ENCODE assay signal across 1 cellular context in the genomic region with DNA sequence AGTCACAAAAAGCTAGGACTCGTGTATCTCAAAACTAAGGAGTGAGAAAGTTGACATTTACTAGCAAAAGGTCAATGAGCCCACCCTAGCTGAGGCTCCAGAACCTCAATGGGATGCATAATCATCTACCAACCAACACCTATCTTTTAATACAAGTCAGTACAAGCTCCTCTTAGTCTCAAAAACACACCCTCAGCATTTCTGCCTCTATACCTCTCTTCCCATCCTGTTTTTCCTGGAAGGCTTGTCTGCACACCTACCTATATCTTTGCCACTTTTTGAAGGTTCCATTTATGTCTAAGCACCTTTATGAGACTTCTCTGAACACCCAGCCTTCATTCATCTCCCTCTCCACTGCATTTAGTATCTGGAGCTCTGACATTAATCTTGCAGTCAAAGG.
TF ChIP-seq lines count a peak whose summit lies in the region.

No MANE protein-coding gene starts in this region.

TF ChIP-seq in A549, 52 proteins besides CTCF, POLR2A, EP300 and RAD21:
- TF ChIP-seq POLR2AphosphoS2 (conservative IDR thresholded peaks at IDR 0.05; ENCODE audit: low read length) (peak; percentile 78; the same call in 1 of the 2 replicates), MAFK (IDR thresholded peaks at IDR 0.05; ENCODE audit: partially characterized antibody) (peak; percentile 72)
- TF ChIP-seq, protein P1, sequence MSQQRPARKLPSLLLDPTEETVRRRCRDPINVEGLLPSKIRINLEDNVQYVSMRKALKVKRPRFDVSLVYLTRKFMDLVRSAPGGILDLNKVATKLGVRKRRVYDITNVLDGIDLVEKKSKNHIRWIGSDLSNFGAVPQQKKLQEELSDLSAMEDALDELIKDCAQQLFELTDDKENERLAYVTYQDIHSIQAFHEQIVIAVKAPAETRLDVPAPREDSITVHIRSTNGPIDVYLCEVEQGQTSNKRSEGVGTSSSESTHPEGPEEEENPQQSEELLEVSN (IDR thresholded peaks at IDR 0.05; ENCODE audit: borderline replicate concordance, low read depth) = no peak
